Comparison of ENCODE assay signal across 7 cellular contexts in genomic region chrX:108199691-108200090, GRCh38.
DNase-seq lines count a peak whose midpoint lies in the region; ATAC-seq, FAIRE-seq and TF ChIP-seq lines count a peak whose summit lies in the region.

No MANE protein-coding gene starts in this region.

- no peak overlapping the region for H4K8ac ChIP-seq in H1 (ENCODE audit: extremely low read depth, insufficient read depth, low read length)

- H3K79me2 ChIP-seq in H1 (ENCODE audit: control insufficient read depth in 1 of 2, insufficient read depth in 2 of 2, low read length in 2 of 2): no peaks in the 10 kb centered on the region

- peak; percentile 65 for ATAC-seq in GM21529 (IDR thresholded peaks at IDR 0.05; ENCODE audit: unreplicated experiment)
- ATAC-seq in HG02623 (IDR thresholded peaks at IDR 0.05; ENCODE audit: unreplicated experiment): no peak

- no peaks in the 10 kb centered on the region for H3K36me3 ChIP-seq in H1 (ENCODE audit: control insufficient read depth in 2 of 4, insufficient read depth in 4 of 4, low read length in 3 of 4)

- no peak overlapping the region for H3K4me2 ChIP-seq in H1 (ENCODE audit: insufficient read depth in 1 of 2, low read depth in 2 of 2, low read length in 2 of 2)

- H3K4ac ChIP-seq in H1 (replicated peaks; ENCODE audit: insufficient read length, low read depth, low read length): no peak overlapping the region

- no peak overlapping the region for H2BK120ac ChIP-seq in H1 (replicated peaks; ENCODE audit: low read depth, low read length)

- no peaks in the 10 kb centered on the region for H3K23me2 ChIP-seq in H1 (ENCODE audit: low read depth, low read length)

- no peak overlapping the region for H2BK20ac ChIP-seq in H1 (ENCODE audit: low read length)

- no peak for TF ChIP-seq POLR2A in H1 (IDR thresholded peaks at IDR 0.05; ENCODE audit: control extremely low read depth in 1 of 2, low read depth in 2 of 2, low read length in 2 of 2)

- no peak overlapping the region for H2BK5ac ChIP-seq in H1 (ENCODE audit: low read depth, low read length)

- POLR2A ChIA-PET in H1 (lab: Charles Lee; ENCODE audit: partially characterized antibody): no interaction called here

- TF ChIP-seq RAD21 in H1 (IDR thresholded peaks at IDR 0.05 in 1 of 2, conservative IDR thresholded peaks at IDR 0.05 in 1 of 2; ENCODE audit: low read depth in 2 of 2, low read length in 2 of 2): peak; percentile 60 to 64

- H2AFZ ChIP-seq in H1 (ENCODE audit: low read length): no peak overlapping the region

- no peak overlapping the region for H3K9ac ChIP-seq in H1 (replicated peaks in 1 of 4; ENCODE audit: extremely low read depth in 1 of 4, low read depth in 3 of 4, low read length in 3 of 4)

- H3K4me1 ChIP-seq in H1 (replicated peaks in 1 of 4; ENCODE audit: control insufficient read depth in 3 of 4, insufficient read depth in 4 of 4, low read length in 3 of 4): no peaks in the 10 kb centered on the region

- H4K5ac ChIP-seq in H1 (ENCODE audit: insufficient read length, low read depth, low read length): no peak overlapping the region

- H3K27me3 ChIP-seq in H1 (replicated peaks in 1 of 4; ENCODE audit: control insufficient read depth in 3 of 4, extremely low read depth in 1 of 4, insufficient read depth in 3 of 4, low read length in 3 of 4): no peaks in the 10 kb centered on the region

- FAIRE-seq in H1 (lab: Jason Lieb, UNC): peak; percentile 97

- no peak overlapping the region for H3K27ac ChIP-seq in H1 (ENCODE audit: low read depth, low read length)

- no peak overlapping the region for H2AK5ac ChIP-seq in H1 (ENCODE audit: low read depth, low read length)

- H2BK15ac ChIP-seq in H1 (ENCODE audit: low read length): no peak overlapping the region

- CTCF ChIA-PET in H1 (lab: Charles Lee; ENCODE audit: partially characterized antibody): interaction anchor here (0.6 to 2.1 kb wide), 19 partner anchors 9 to 625 kb away, joined by 3 to 12 read pairs (median 4); no protein-coding TSS in a partner anchor

- H3K23ac ChIP-seq in H1 (ENCODE audit: insufficient read length): no peak overlapping the region

- peak in 2 of 3 experiments; percentile 41 to 61; a peak in 2 of 4 replicates for TF ChIP-seq CTCF in H1 (IDR thresholded peaks at IDR 0.05; ENCODE audit: control extremely low read depth in 1 of 3, insufficient read depth in 1 of 3, low read depth in 1 of 3, low read length in 3 of 3)

- no peak overlapping the region for H3K4me3 ChIP-seq in H1 (ENCODE audit: extremely low read depth in 1 of 4, insufficient read depth in 2 of 4, low read depth in 3 of 4, low read length in 4 of 4)

- no peaks in the 10 kb centered on the region for H4K20me1 ChIP-seq in H1 (replicated peaks in 1 of 2; ENCODE audit: control insufficient read depth in 1 of 2, insufficient read depth in 2 of 2, low read length in 2 of 2)

- H3K14ac ChIP-seq in H1 (ENCODE audit: insufficient read length): no peak overlapping the region

- H2BK12ac ChIP-seq in H1 (ENCODE audit: low read depth, low read length): no peak overlapping the region

- H3K9me3 ChIP-seq in H1 (ENCODE audit: insufficient read depth in 2 of 2, low read depth in 1 of 2, low read length in 1 of 2): no peaks in the 10 kb centered on the region

- H4K91ac ChIP-seq in H1 (replicated peaks; ENCODE audit: insufficient read length, low read length): no peak overlapping the region

- H3K18ac ChIP-seq in H1 (ENCODE audit: extremely low read depth, low read length): no peak overlapping the region

- H3K79me1 ChIP-seq in H1 (ENCODE audit: low read depth, low read length): no peaks in the 10 kb centered on the region

- DNase-seq in ELR (ENCODE audit: low read depth) (peak; percentile 61), NCI-H345 treated with DMSO at 0.1 percent for 48 hours (lab: John Stamatoyannopoulos, UW; ENCODE audit: unreplicated experiment) (peak; percentile 24), H1 (ENCODE audit: low read depth in 1 of 2, low spot score in 2 of 2) (peak in 1 of 2 experiments; percentile 50), pons (ENCODE audit: low spot score) (peak; percentile 4), T1000 (lab: John Stamatoyannopoulos, UW) (no peak)

- 34% methylated on average over 4 of the region's 4 CpGs; no CpG with 5 or more reads in 1 of the 2 experiments for WGBS in H1 (ENCODE audit: extremely low coverage in 1 of 2, insufficient coverage in 1 of 2, insufficient read length in 1 of 2, insufficient replicate concordance in 2 of 2, low coverage in 1 of 2, low lambda C conversion rate in 2 of 2, missing lambda C conversion rate in 1 of 2), 2 experiments

- no peak for TF ChIP-seq EP300 in H1 (IDR thresholded peaks at IDR 0.05; ENCODE audit: borderline replicate concordance in 1 of 2, low read depth in 2 of 2, low read length in 2 of 2)

- H3K56ac ChIP-seq in H1 (replicated peaks; ENCODE audit: insufficient read length, low read depth, low read length): no peak overlapping the region

TF ChIP-seq in H1, 55 proteins besides CTCF, POLR2A, EP300 and RAD21:
- no peak for TF ChIP-seq NRF1 (IDR thresholded peaks at IDR 0.05; ENCODE audit: low read depth, low read length)
- no peak for TF ChIP-seq TAF7 (optimal IDR thresholded peaks at IDR 0.05; ENCODE audit: borderline replicate concordance, low read depth, low read length)
- TF ChIP-seq BCL11A (IDR thresholded peaks at IDR 0.05; ENCODE audit: low read depth in 2 of 2, low read length in 2 of 2): no peak
- TF ChIP-seq POU5F1 (IDR thresholded peaks at IDR 0.05; ENCODE audit: low read depth, low read length): no peak
- TF ChIP-seq CTBP2 (IDR thresholded peaks at IDR 0.05; ENCODE audit: borderline replicate concordance, insufficient read depth, insufficient read length, low read length): no peak
- no peak for TF ChIP-seq GTF2F1 (IDR thresholded peaks at IDR 0.05; ENCODE audit: borderline replicate concordance, low read depth, low read length)
- TF ChIP-seq CBX5 (IDR thresholded peaks at IDR 0.05; ENCODE audit: low read depth, low read length): no peak
- TF ChIP-seq PHF8 (conservative IDR thresholded peaks at IDR 0.05; ENCODE audit: low read depth, low read length): no peak
- no peak for TF ChIP-seq RBBP5 (IDR thresholded peaks at IDR 0.05; ENCODE audit: borderline replicate concordance, low read depth, low read length)
- TF ChIP-seq EZH2 (IDR thresholded peaks at IDR 0.05; ENCODE audit: low read depth, low read length, severe bottlenecking): no peak
- TF ChIP-seq MAX (IDR thresholded peaks at IDR 0.05): no peak
- no peak for TF ChIP-seq CHD1 (IDR thresholded peaks at IDR 0.05; ENCODE audit: low read depth, low read length)
- TF ChIP-seq GABPA (IDR thresholded peaks at IDR 0.05; ENCODE audit: borderline replicate concordance, insufficient read depth, low read length): no peak
- no peak for TF ChIP-seq SP2 (IDR thresholded peaks at IDR 0.05; ENCODE audit: low read length)
- TF ChIP-seq KDM1A (IDR thresholded peaks at IDR 0.05; ENCODE audit: borderline replicate concordance, low read length): no peak
- TF ChIP-seq BACH1 (IDR thresholded peaks at IDR 0.05; ENCODE audit: low read length): no peak
- no peak for TF ChIP-seq SP1 (IDR thresholded peaks at IDR 0.05; ENCODE audit: low read depth, low read length)
- no peak for TF ChIP-seq KDM4A (IDR thresholded peaks at IDR 0.05; ENCODE audit: low read depth, low read length, severe bottlenecking)
